ENCODE assay signal across 8 cellular contexts in the genomic region with DNA sequence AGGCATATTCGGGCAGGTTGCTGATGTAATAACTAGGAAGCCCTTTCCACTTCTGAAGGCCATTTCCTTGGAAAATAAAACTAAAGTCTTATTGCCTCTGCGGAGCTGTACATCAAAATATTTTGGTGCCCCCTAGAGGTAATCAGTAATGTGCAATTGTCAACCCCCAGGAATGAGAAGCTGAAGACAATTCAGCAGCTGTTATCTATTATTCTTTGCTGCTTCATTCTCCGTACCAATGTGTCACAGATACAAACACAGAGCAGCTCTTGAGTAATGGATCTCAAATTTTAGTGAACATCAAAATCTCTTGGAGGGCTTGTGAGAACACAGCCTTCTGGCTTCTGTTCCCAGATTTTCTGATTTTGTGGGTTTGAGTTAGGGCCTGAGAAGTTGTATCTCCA. TPM values are rescaled to one million over a fixed set of nuclear protein-coding genes. Genes with fewer than 3 reads are reported as not detected.
DNase-seq lines count a peak whose midpoint lies in the region; ATAC-seq and TF ChIP-seq lines count a peak whose summit lies in the region.

No MANE protein-coding gene starts in this region.

- WGBS in gastroesophageal sphincter (ENCODE audit: low coverage in 1 of 2), 2 donors, result 4 to 8% methylated on average over 3 of the region's 3 CpGs
- WGBS in smooth muscle cell (ENCODE audit: low lambda C conversion rate), result 22% methylated on average over 3 of the region's 3 CpGs

- no peak overlapping the region for H3K9ac ChIP-seq in smooth muscle cell (ENCODE audit: low read depth)

- H3K4me1 ChIP-seq in gastroesophageal sphincter (peaks cover 0 to 21% (median 0%) of the 10 kb centered on the region in 3 donors), smooth muscle cell (ENCODE audit: low read depth) (peaks cover 5% of the 10 kb centered on the region)

- H3K4me3 ChIP-seq in gastroesophageal sphincter (no peak overlapping the region), smooth muscle cell (no peak overlapping the region)

- H3K27me3 ChIP-seq in gastroesophageal sphincter (peaks cover 3% of the 10 kb centered on the region), smooth muscle cell (ENCODE audit: low read depth) (peaks cover 4% of the 10 kb centered on the region)

- H3K79me2 ChIP-seq in smooth muscle cell (ENCODE audit: low read depth), result peaks cover 10% of the 10 kb centered on the region

- H2AFZ ChIP-seq in smooth muscle cell (ENCODE audit: low read depth), result no peak overlapping the region

- peak; percentile 45 to 79 (median 69) for DNase-seq in NCI-H1417 (lab: John Stamatoyannopoulos, UW)
- no peak for DNase-seq in NCI-H1417 treated with DMSO at 0.1 percent for 48 hours (lab: John Stamatoyannopoulos, UW)
- DNase-seq in M059J (ENCODE audit: low read depth), result peak; percentile 71
- no peak for DNase-seq in smooth muscle cell (lab: John Stamatoyannopoulos, UW; ENCODE audit: unreplicated experiment)
- DNase-seq in stimulated activated CD4-positive, alpha-beta T cell treated with anti-CD3 and anti-CD28 coated beads, Interleukin-15, amount 100 ng/mL, for 24 hours, result no peak
- no peak for DNase-seq in activated T-cell treated with anti-CD3 and anti-CD28 coated beads, Interleukin-2, amount 50 U/mL, for 1 hour

- no peaks in the 10 kb centered on the region for H3F3A ChIP-seq in smooth muscle cell (ENCODE audit: low read depth)

- H4K20me1 ChIP-seq in smooth muscle cell (ENCODE audit: low read depth), result peaks cover 10% of the 10 kb centered on the region

- TF ChIP-seq EP300 in gastroesophageal sphincter (IDR thresholded peaks at IDR 0.05), result no peak

- H3K27ac ChIP-seq in gastroesophageal sphincter, result no peak overlapping the region
- H3K27ac ChIP-seq in smooth muscle cell (ENCODE audit: low read depth), result no peak overlapping the region

- no peak overlapping the region for H3K4me2 ChIP-seq in smooth muscle cell

- ATAC-seq in SK-N-SH treated with all-trans-retinoic acid at 6 μM for 48 hours, result peak; percentile 51
- peak; percentile 28 for ATAC-seq in gastroesophageal sphincter

- no peak for TF ChIP-seq POLR2A in gastroesophageal sphincter (IDR thresholded peaks at IDR 0.05)

- H3K9me3 ChIP-seq in gastroesophageal sphincter, result no peaks in the 10 kb centered on the region
- H3K9me3 ChIP-seq in smooth muscle cell (replicated peaks; ENCODE audit: low read depth), result no peaks in the 10 kb centered on the region

- no peaks in the 10 kb centered on the region for H3K36me3 ChIP-seq in gastroesophageal sphincter
- no peaks in the 10 kb centered on the region for H3K36me3 ChIP-seq in smooth muscle cell (ENCODE audit: low read depth)

- peak; percentile 58 to 76 (median 65) for TF ChIP-seq CTCF in gastroesophageal sphincter (IDR thresholded peaks at IDR 0.05)
- TF ChIP-seq CTCF in smooth muscle cell (IDR thresholded peaks at IDR 0.05; ENCODE audit: borderline replicate concordance, insufficient read depth, poor library complexity, severe bottlenecking), result peak; percentile 66

TF ChIP-seq in SK-N-SH treated with all-trans-retinoic acid at 6 μM for 48 hours, 23 proteins besides CTCF, POLR2A, EP300 and RAD21:
- TF ChIP-seq ZNF8 (CRISPR knock-in tag; IDR thresholded peaks at IDR 0.05) (no peak), CSDC2 (CRISPR knock-in tag; IDR thresholded peaks at IDR 0.05) (no peak), RARB (CRISPR knock-in tag; IDR thresholded peaks at IDR 0.05) (no peak), TOX (CRISPR knock-in tag; IDR thresholded peaks at IDR 0.05; ENCODE audit: borderline replicate concordance) (no peak), ZFP3 (CRISPR knock-in tag; IDR thresholded peaks at IDR 0.05) (no peak), PPARA (CRISPR knock-in tag; IDR thresholded peaks at IDR 0.05; ENCODE audit: borderline replicate concordance) (no peak), ZC3H10 (CRISPR knock-in tag; IDR thresholded peaks at IDR 0.05) (no peak), BACH2 (CRISPR knock-in tag; IDR thresholded peaks at IDR 0.05; ENCODE audit: borderline replicate concordance) (no peak), ZNF565 (CRISPR knock-in tag; conservative IDR thresholded peaks at IDR 0.05; ENCODE audit: low read depth) (no peak), ZFP30 (CRISPR knock-in tag; IDR thresholded peaks at IDR 0.05) (no peak), ARNTL (CRISPR knock-in tag; IDR thresholded peaks at IDR 0.05; ENCODE audit: borderline replicate concordance, low read depth) (no peak), GLIS3 (CRISPR knock-in tag; IDR thresholded peaks at IDR 0.05) (no peak), ZNF70 (CRISPR knock-in tag; IDR thresholded peaks at IDR 0.05) (no peak)
- TF ChIP-seq, protein P1, sequence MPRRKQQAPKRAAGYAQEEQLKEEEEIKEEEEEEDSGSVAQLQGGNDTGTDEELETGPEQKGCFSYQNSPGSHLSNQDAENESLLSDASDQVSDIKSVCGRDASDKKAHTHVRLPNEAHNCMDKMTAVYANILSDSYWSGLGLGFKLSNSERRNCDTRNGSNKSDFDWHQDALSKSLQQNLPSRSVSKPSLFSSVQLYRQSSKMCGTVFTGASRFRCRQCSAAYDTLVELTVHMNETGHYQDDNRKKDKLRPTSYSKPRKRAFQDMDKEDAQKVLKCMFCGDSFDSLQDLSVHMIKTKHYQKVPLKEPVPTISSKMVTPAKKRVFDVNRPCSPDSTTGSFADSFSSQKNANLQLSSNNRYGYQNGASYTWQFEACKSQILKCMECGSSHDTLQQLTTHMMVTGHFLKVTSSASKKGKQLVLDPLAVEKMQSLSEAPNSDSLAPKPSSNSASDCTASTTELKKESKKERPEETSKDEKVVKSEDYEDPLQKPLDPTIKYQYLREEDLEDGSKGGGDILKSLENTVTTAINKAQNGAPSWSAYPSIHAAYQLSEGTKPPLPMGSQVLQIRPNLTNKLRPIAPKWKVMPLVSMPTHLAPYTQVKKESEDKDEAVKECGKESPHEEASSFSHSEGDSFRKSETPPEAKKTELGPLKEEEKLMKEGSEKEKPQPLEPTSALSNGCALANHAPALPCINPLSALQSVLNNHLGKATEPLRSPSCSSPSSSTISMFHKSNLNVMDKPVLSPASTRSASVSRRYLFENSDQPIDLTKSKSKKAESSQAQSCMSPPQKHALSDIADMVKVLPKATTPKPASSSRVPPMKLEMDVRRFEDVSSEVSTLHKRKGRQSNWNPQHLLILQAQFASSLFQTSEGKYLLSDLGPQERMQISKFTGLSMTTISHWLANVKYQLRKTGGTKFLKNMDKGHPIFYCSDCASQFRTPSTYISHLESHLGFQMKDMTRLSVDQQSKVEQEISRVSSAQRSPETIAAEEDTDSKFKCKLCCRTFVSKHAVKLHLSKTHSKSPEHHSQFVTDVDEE (CRISPR knock-in tag; IDR thresholded peaks at IDR 0.05), result no peak
TF ChIP-seq in SK-N-SH treated with all-trans-retinoic acid at 6 μM for 48 hours: peak in this region for 0.

RNA-seq across cellular contexts. Expression of gene SLIT2, which starts 3.5 kb away (rescaled TPM):
- total RNA-seq in M059J (2014; rRNA removed; shearing (Covaris generic)), result 8.1 and 13.3 TPM in 2 replicates
- total RNA-seq in gastroesophageal sphincter (10 to 100 TPM; 53.4 to 83.6 (median 76.7) TPM), smooth muscle cell (37.1 and 37.2 TPM in 2 replicates)
- 22.6 and 29.4 TPM in 2 replicates for polyA plus RNA-seq in smooth muscle cell

Comparison
In these comparisons a context has a peak if more than half of its experiments do, and no peak if none do; other contexts are left out.
1. DNase-seq: peak in NCI-H1417 (3 of 3) and M059J (single experiment); none in NCI-H1417 treated with DMSO at 0.1 percent for 48 hours (single experiment), smooth muscle cell (single experiment), stimulated activated CD4-positive, alpha-beta T cell treated with anti-CD3 and anti-CD28 coated beads, Interleukin-15, amount 100 ng/mL, for 24 hours (single experiment) and activated T-cell treated with anti-CD3 and anti-CD28 coated beads, Interleukin-2, amount 50 U/mL, for 1 hour (single experiment).